ENCODE assay signal across 34 cellular contexts in genomic region chr1:91122106-91122717, GRCh38.
"Had no signal": no experiment of that assay in that cellular context is flagged by ENCODE, and none has a peak within 500 bp of the region (broad histone marks: within the 10 kb centered on the region; RNA-seq: fewer than 3 reads in every experiment).

No MANE protein-coding gene starts in this region.

- DNase-seq: activated CD4-positive, alpha-beta memory T cell treated with anti-CD3 and anti-CD28 coated beads, Interleukin-2, amount 10 ng/mL, durations not matched to agents 7 days and 5 days; activated CD4-positive, alpha-beta T cell treated with anti-CD3 and anti-CD28 coated beads for 4 hours; activated CD4-positive, alpha-beta T cell treated with anti-CD3 and anti-CD28 coated beads, Interleukin-2, amount 50 U/mL, for 1 hour; activated CD8-positive, alpha-beta memory T cell treated with anti-CD3 and anti-CD28 coated beads for 24 hours; activated CD8-positive, alpha-beta memory T cell treated with anti-CD3 and anti-CD28 coated beads, Interleukin-2, amount 10 ng/mL, durations not matched to agents 7 days and 5 days; activated CD8-positive, alpha-beta memory T cell treated with anti-CD3 and anti-CD28 coated beads, Interleukin-2, amount 50 U/mL, for 48 hours; activated effector memory CD4-positive, alpha-beta T cell treated with anti-CD3 and anti-CD28 coated beads, Interleukin-2, amount 50 U/mL, for 16 hours; activated naive CD4-positive, alpha-beta T cell; activated naive CD4-positive, alpha-beta T cell treated with anti-CD3 and anti-CD28 coated beads, Interleukin-2, amount 50 U/mL, for 16 hours; activated naive CD8-positive, alpha-beta T cell treated with anti-CD3 and anti-CD28 coated beads for 36 hours; activated T-cell treated with anti-CD3 and anti-CD28 coated beads, Interleukin-2, amount 50 U/mL, for 48 hours; amniotic stem cell; aorta; brain microvascular endothelial cell; central memory CD4-positive, alpha-beta T cell; MM.1S; MV-4-11; NCI-H1092; NCI-H1436; NCI-H1694; NCI-H1930; NCI-H2081 treated with DMSO at 0.1 percent for 48 hours; NCI-H226; NCI-H446 treated with DMSO at 0.1 percent for 48 hours; NCI-H524; NCI-H69; Right ventricle myocardium superior; SW 1271; T-helper 1 cell; T-helper 2 cell; T-helper 9 cell; WERI-Rb-1 had no signal

- H3K9me3 Mint-ChIP-seq: activated CD4-positive, alpha-beta memory T cell treated with anti-CD3 and anti-CD28 coated beads, Interleukin-2, amount 10 ng/mL, durations not matched to agents 7 days and 5 days; activated naive CD8-positive, alpha-beta T cell treated with anti-CD3 and anti-CD28 coated beads for 36 hours had no signal

- H3K9ac ChIP-seq: KMS-11 had no signal

- ATAC-seq: activated CD4-positive, CD25-positive, alpha-beta regulatory T cell treated with anti-CD3 and anti-CD28 coated beads, Interleukin-2, amount 50 U/mL, for 24 hours; activated CD8-positive, alpha-beta memory T cell treated with anti-CD3 and anti-CD28 coated beads, Interleukin-2, amount 10 ng/mL, durations not matched to agents 7 days and 5 days had no signal

- H3K4me3 Mint-ChIP-seq: activated CD4-positive, alpha-beta memory T cell treated with anti-CD3 and anti-CD28 coated beads, Interleukin-2, amount 10 ng/mL, durations not matched to agents 7 days and 5 days; activated CD8-positive, alpha-beta memory T cell treated with anti-CD3 and anti-CD28 coated beads, Interleukin-2, amount 10 ng/mL, durations not matched to agents 7 days and 5 days; activated naive CD8-positive, alpha-beta T cell treated with anti-CD3 and anti-CD28 coated beads for 36 hours had no signal

- H3K36me3 ChIP-seq: brain microvascular endothelial cell, WERI-Rb-1 had no signal

- H3K4me2 ChIP-seq: KMS-11 had no signal

- H3K27me3 Mint-ChIP-seq: activated CD4-positive, alpha-beta memory T cell treated with anti-CD3 and anti-CD28 coated beads, Interleukin-2, amount 10 ng/mL, durations not matched to agents 7 days and 5 days; activated CD8-positive, alpha-beta memory T cell treated with anti-CD3 and anti-CD28 coated beads, Interleukin-2, amount 10 ng/mL, durations not matched to agents 7 days and 5 days; activated naive CD8-positive, alpha-beta T cell treated with anti-CD3 and anti-CD28 coated beads for 36 hours had no signal

- H3K27ac Mint-ChIP-seq: activated CD4-positive, alpha-beta memory T cell treated with anti-CD3 and anti-CD28 coated beads, Interleukin-2, amount 10 ng/mL, durations not matched to agents 7 days and 5 days; activated CD8-positive, alpha-beta memory T cell treated with anti-CD3 and anti-CD28 coated beads, Interleukin-2, amount 10 ng/mL, durations not matched to agents 7 days and 5 days; activated naive CD8-positive, alpha-beta T cell treated with anti-CD3 and anti-CD28 coated beads for 36 hours had no signal

- H3K27ac ChIP-seq: brain microvascular endothelial cell, KMS-11, WERI-Rb-1 had no signal

- H3K36me3 Mint-ChIP-seq: activated CD8-positive, alpha-beta memory T cell treated with anti-CD3 and anti-CD28 coated beads, Interleukin-2, amount 10 ng/mL, durations not matched to agents 7 days and 5 days; activated naive CD8-positive, alpha-beta T cell treated with anti-CD3 and anti-CD28 coated beads for 36 hours had no signal

- H3K27me3 ChIP-seq: brain microvascular endothelial cell had no signal
